15 cellular contexts compared by ENCODE assay signal in the genomic region with DNA sequence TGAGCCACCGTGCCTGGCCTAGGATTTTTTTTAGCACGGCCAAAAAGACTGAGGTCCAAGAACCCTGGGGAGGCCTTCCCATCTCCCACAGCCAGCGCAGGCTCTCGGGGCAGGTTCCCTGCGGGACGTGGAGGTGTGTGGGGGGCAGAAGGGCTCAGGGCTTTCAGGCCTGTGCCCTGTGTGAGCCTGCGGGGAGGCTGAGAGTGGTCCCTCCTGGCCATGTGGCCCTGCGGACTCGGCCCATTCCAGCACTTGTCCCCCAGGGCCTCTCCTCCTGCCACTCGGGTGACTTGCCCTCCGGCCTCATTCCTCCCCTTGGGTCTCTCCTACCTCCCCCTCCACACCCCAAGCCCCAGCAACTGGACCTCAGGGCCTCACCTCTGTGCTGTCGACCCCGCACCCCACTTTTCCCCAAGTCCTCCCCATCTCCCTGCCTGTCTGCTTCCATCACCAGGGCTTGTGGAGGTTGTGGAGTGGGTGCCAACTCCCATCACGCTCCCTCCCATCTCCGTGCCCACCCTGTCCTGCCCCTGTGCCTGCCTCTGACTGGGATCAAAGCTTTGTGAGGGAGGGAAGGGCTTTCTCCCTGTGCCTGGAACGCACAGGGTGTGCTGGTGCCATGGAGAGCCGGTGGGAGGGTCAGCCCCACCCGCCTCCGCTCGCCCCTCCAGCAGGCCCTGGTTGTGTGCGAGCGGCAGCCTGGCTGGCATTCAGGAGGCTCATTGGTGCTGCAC.
"Had no signal": no experiment of that assay in that cellular context is flagged by ENCODE, and none has a peak within 500 bp of the region (broad histone marks: within the 10 kb centered on the region; RNA-seq: fewer than 3 reads in every experiment).

No MANE protein-coding gene starts in this region.

- H3K27ac Mint-ChIP-seq: dendritic cell treated with granulocyte-macrophage colony-stimulating factor and Interleukin-4, amounts not matched to agents 40 ng/mL and 50 ng/mL, for 4 days; progenitor cell of endocrine pancreas had no signal

- H3K9me3 Mint-ChIP-seq: activated CD4-positive, alpha-beta T cell treated with anti-CD3 and anti-CD28 coated beads, Interleukin-2, amount 10 ng/mL, durations not matched to agents 7 days and 5 days; activated naive CD4-positive, alpha-beta T cell treated with anti-CD3 and anti-CD28 coated beads, Interleukin-2, amount 50 U/mL, for 72 hours; activated T-cell treated with anti-CD3 and anti-CD28 coated beads, Interleukin-2, amount 50 U/mL, for 24 hours; dendritic cell treated with granulocyte-macrophage colony-stimulating factor and Interleukin-4, amounts not matched to agents 40 ng/mL and 50 ng/mL, for 4 days had no signal

- H3K4me3 Mint-ChIP-seq: activated CD4-positive, alpha-beta T cell treated with anti-CD3 and anti-CD28 coated beads, Interleukin-2, amount 10 ng/mL, durations not matched to agents 7 days and 5 days; activated T-cell treated with anti-CD3 and anti-CD28 coated beads, Interleukin-2, amount 50 U/mL, for 24 hours; dendritic cell treated with granulocyte-macrophage colony-stimulating factor and Interleukin-4, amounts not matched to agents 40 ng/mL and 50 ng/mL, for 4 days had no signal

- DNase-seq: anterior cingulate cortex, brain microvascular endothelial cell, cerebellar nuclear complex, foreskin melanocyte, mammary epithelial cell, trophoblast cell had no signal

- H3K9me3 ChIP-seq: heart left ventricle, right atrium auricular region, SJSA1 had no signal

- H3K4me3 ChIP-seq: heart left ventricle, right atrium auricular region, SJSA1 had no signal

- H3K4me1 ChIP-seq: heart left ventricle, right atrium auricular region, SJSA1 had no signal

- ATAC-seq: heart left ventricle had no signal

- H3K27ac ChIP-seq: brain microvascular endothelial cell, epithelial cell of prostate, right atrium auricular region, SJSA1 had no signal

- H3K27me3 Mint-ChIP-seq: activated CD4-positive, alpha-beta T cell treated with anti-CD3 and anti-CD28 coated beads, Interleukin-2, amount 10 ng/mL, durations not matched to agents 7 days and 5 days; activated T-cell treated with anti-CD3 and anti-CD28 coated beads, Interleukin-2, amount 50 U/mL, for 24 hours; dendritic cell treated with granulocyte-macrophage colony-stimulating factor and Interleukin-4, amounts not matched to agents 40 ng/mL and 50 ng/mL, for 4 days; progenitor cell of endocrine pancreas had no signal

- H3K27me3 ChIP-seq: brain microvascular endothelial cell, heart left ventricle, right atrium auricular region, SJSA1 had no signal
